In genomic region chr3:81268526-81268925, GRCh38 we compare ENCODE assay signal across 26 cellular contexts.
"Had no signal": no experiment of that assay in that cellular context is flagged by ENCODE, and none has a peak within 500 bp of the region (broad histone marks: within the 10 kb centered on the region; RNA-seq: fewer than 3 reads in every experiment).

No MANE protein-coding gene starts in this region.

- H3K4me3 Mint-ChIP-seq: activated B cell treated with CpG ODN at 0.5 μM for 24 hours; activated CD4-positive, alpha-beta memory T cell treated with anti-CD3 and anti-CD28 coated beads for 36 hours; activated CD4-positive, alpha-beta T cell treated with anti-CD3 and anti-CD28 coated beads, Interleukin-2, amount 10 ng/mL, durations not matched to agents 24 days and 14 days; activated CD8-positive, alpha-beta memory T cell treated with anti-CD3 and anti-CD28 coated beads, Interleukin-2, amount 10 ng/mL, durations not matched to agents 7 days and 5 days; activated CD8-positive, alpha-beta T cell treated with anti-CD3 and anti-CD28 coated beads, Interleukin-2, amount 10 ng/mL, durations not matched to agents 7 days and 5 days; activated naive CD4-positive, alpha-beta T cell treated with anti-CD3 and anti-CD28 coated beads, Interleukin-2, amount 10 ng/mL, durations not matched to agents 7 days and 5 days; activated naive CD8-positive, alpha-beta T cell treated with anti-CD3 and anti-CD28 coated beads, Interleukin-2, amount 10 ng/mL, durations not matched to agents 7 days and 5 days; activated T-cell treated with anti-CD3 and anti-CD28 coated beads, Interleukin-2, amount 50 U/mL, for 24 hours; activated T-cell treated with anti-CD3 and anti-CD28 coated beads, Interleukin-2, amount 50 U/mL, for 72 hours; brain; T-helper 17 cell; T-helper 2 cell treated with Interferon-gamma antibody and Interleukin-4, amounts not matched to agents 5 μg/mL and 100 μg/mL, for 36 hours had no signal

- H3K4me1 Mint-ChIP-seq: activated B cell treated with CpG ODN at 0.5 μM for 24 hours; activated CD4-positive, alpha-beta T cell treated with anti-CD3 and anti-CD28 coated beads, Interleukin-2, amount 10 ng/mL, durations not matched to agents 24 days and 14 days; activated CD8-positive, alpha-beta memory T cell treated with anti-CD3 and anti-CD28 coated beads, Interleukin-2, amount 10 ng/mL, durations not matched to agents 7 days and 5 days; activated naive CD4-positive, alpha-beta T cell treated with anti-CD3 and anti-CD28 coated beads, Interleukin-2, amount 10 ng/mL, durations not matched to agents 7 days and 5 days; activated naive CD8-positive, alpha-beta T cell treated with anti-CD3 and anti-CD28 coated beads, Interleukin-2, amount 10 ng/mL, durations not matched to agents 7 days and 5 days; brain; T-helper 17 cell had no signal

- DNase-seq: activated B cell treated with CpG ODN at 0.5 μM for 24 hours; activated CD4-positive, alpha-beta memory T cell treated with anti-CD3 and anti-CD28 coated beads for 36 hours; activated CD4-positive, alpha-beta T cell treated with anti-CD3 and anti-CD28 coated beads, Interleukin-2, amount 10 ng/mL, durations not matched to agents 24 days and 14 days; activated CD8-positive, alpha-beta memory T cell treated with anti-CD3 and anti-CD28 coated beads, Interleukin-2, amount 10 ng/mL, durations not matched to agents 7 days and 5 days; activated CD8-positive, alpha-beta memory T cell treated with anti-CD3 and anti-CD28 coated beads, Interleukin-2, amount 50 U/mL, for 4 hours; activated CD8-positive, alpha-beta T cell treated with anti-CD3 and anti-CD28 coated beads, Interleukin-2, amount 10 ng/mL, durations not matched to agents 7 days and 5 days; activated gamma-delta T cell; activated naive CD4-positive, alpha-beta T cell; activated naive CD4-positive, alpha-beta T cell treated with anti-CD3 and anti-CD28 coated beads, Interleukin-2, amount 10 ng/mL, durations not matched to agents 7 days and 5 days; activated naive CD8-positive, alpha-beta T cell treated with anti-CD3 and anti-CD28 coated beads, Interleukin-2, amount 10 ng/mL, durations not matched to agents 7 days and 5 days; activated T-cell treated with anti-CD3 and anti-CD28 coated beads, Interleukin-2, amount 50 U/mL, for 24 hours; activated T-cell treated with anti-CD3 and anti-CD28 coated beads, Interleukin-2, amount 50 U/mL, for 72 hours; central memory CD4-positive, alpha-beta T cell; cerebellar nuclear complex; colonic mucosa; effector CD8-positive, alpha-beta T cell; esophagus squamous epithelium; gastrocnemius medialis; T-helper 1 cell; T-helper 17 cell; T1000; WERI-Rb-1 had no signal

- H3K27ac Mint-ChIP-seq: activated B cell treated with CpG ODN at 0.5 μM for 24 hours; activated CD4-positive, alpha-beta memory T cell treated with anti-CD3 and anti-CD28 coated beads for 36 hours; activated CD4-positive, alpha-beta T cell treated with anti-CD3 and anti-CD28 coated beads, Interleukin-2, amount 10 ng/mL, durations not matched to agents 24 days and 14 days; activated CD8-positive, alpha-beta memory T cell treated with anti-CD3 and anti-CD28 coated beads, Interleukin-2, amount 10 ng/mL, durations not matched to agents 7 days and 5 days; activated CD8-positive, alpha-beta T cell treated with anti-CD3 and anti-CD28 coated beads, Interleukin-2, amount 10 ng/mL, durations not matched to agents 7 days and 5 days; activated naive CD4-positive, alpha-beta T cell treated with anti-CD3 and anti-CD28 coated beads, Interleukin-2, amount 10 ng/mL, durations not matched to agents 7 days and 5 days; activated naive CD4-positive, alpha-beta T cell treated with anti-CD3 and anti-CD28 coated beads, Interleukin-2, amount 50 U/mL, for 72 hours; activated naive CD8-positive, alpha-beta T cell treated with anti-CD3 and anti-CD28 coated beads, Interleukin-2, amount 10 ng/mL, durations not matched to agents 7 days and 5 days; activated T-cell treated with anti-CD3 and anti-CD28 coated beads, Interleukin-2, amount 50 U/mL, for 24 hours; activated T-cell treated with anti-CD3 and anti-CD28 coated beads, Interleukin-2, amount 50 U/mL, for 72 hours; brain; T-helper 17 cell; T-helper 2 cell treated with Interferon-gamma antibody and Interleukin-4, amounts not matched to agents 5 μg/mL and 100 μg/mL, for 36 hours had no signal

- H3K9me3 Mint-ChIP-seq: activated CD4-positive, alpha-beta memory T cell treated with anti-CD3 and anti-CD28 coated beads for 36 hours; activated CD4-positive, alpha-beta T cell treated with anti-CD3 and anti-CD28 coated beads, Interleukin-2, amount 10 ng/mL, durations not matched to agents 24 days and 14 days; activated naive CD4-positive, alpha-beta T cell treated with anti-CD3 and anti-CD28 coated beads, Interleukin-2, amount 10 ng/mL, durations not matched to agents 7 days and 5 days; activated naive CD8-positive, alpha-beta T cell treated with anti-CD3 and anti-CD28 coated beads, Interleukin-2, amount 10 ng/mL, durations not matched to agents 7 days and 5 days; brain had no signal

- H3K36me3 Mint-ChIP-seq: activated CD4-positive, alpha-beta memory T cell treated with anti-CD3 and anti-CD28 coated beads for 36 hours; activated CD8-positive, alpha-beta memory T cell treated with anti-CD3 and anti-CD28 coated beads, Interleukin-2, amount 10 ng/mL, durations not matched to agents 7 days and 5 days; activated naive CD4-positive, alpha-beta T cell treated with anti-CD3 and anti-CD28 coated beads, Interleukin-2, amount 10 ng/mL, durations not matched to agents 7 days and 5 days; activated naive CD4-positive, alpha-beta T cell treated with anti-CD3 and anti-CD28 coated beads, Interleukin-2, amount 50 U/mL, for 72 hours; activated naive CD8-positive, alpha-beta T cell treated with anti-CD3 and anti-CD28 coated beads, Interleukin-2, amount 10 ng/mL, durations not matched to agents 7 days and 5 days; brain had no signal

- H3K27me3 Mint-ChIP-seq: activated B cell treated with CpG ODN at 0.5 μM for 24 hours; activated CD4-positive, alpha-beta memory T cell treated with anti-CD3 and anti-CD28 coated beads for 36 hours; activated CD4-positive, alpha-beta T cell treated with anti-CD3 and anti-CD28 coated beads, Interleukin-2, amount 10 ng/mL, durations not matched to agents 24 days and 14 days; activated CD8-positive, alpha-beta memory T cell treated with anti-CD3 and anti-CD28 coated beads, Interleukin-2, amount 10 ng/mL, durations not matched to agents 7 days and 5 days; activated naive CD4-positive, alpha-beta T cell treated with anti-CD3 and anti-CD28 coated beads, Interleukin-2, amount 10 ng/mL, durations not matched to agents 7 days and 5 days; activated naive CD8-positive, alpha-beta T cell treated with anti-CD3 and anti-CD28 coated beads, Interleukin-2, amount 10 ng/mL, durations not matched to agents 7 days and 5 days; activated T-cell treated with anti-CD3 and anti-CD28 coated beads, Interleukin-2, amount 50 U/mL, for 24 hours; T-helper 17 cell had no signal

- ATAC-seq: activated CD4-positive, CD25-positive, alpha-beta regulatory T cell treated with anti-CD3 and anti-CD28 coated beads, Interleukin-2, amount 50 U/mL, for 24 hours; activated CD8-positive, alpha-beta memory T cell treated with anti-CD3 and anti-CD28 coated beads, Interleukin-2, amount 10 ng/mL, durations not matched to agents 7 days and 5 days; activated CD8-positive, alpha-beta T cell treated with anti-CD3 and anti-CD28 coated beads, Interleukin-2, amount 10 ng/mL, durations not matched to agents 7 days and 5 days; activated naive CD4-positive, alpha-beta T cell treated with anti-CD3 and anti-CD28 coated beads, Interleukin-2, amount 50 U/mL, for 72 hours; activated T-cell treated with anti-CD3 and anti-CD28 coated beads, Interleukin-2, amount 50 U/mL, for 72 hours; gastrocnemius medialis; T-helper 17 cell had no signal
